9 cellular contexts compared by ENCODE assay signal in genomic region chr7:159000070-159000469, GRCh38.
"Had no signal": no experiment of that assay in that cellular context is flagged by ENCODE, and none has a peak within 500 bp of the region (broad histone marks: within the 10 kb centered on the region; RNA-seq: fewer than 3 reads in every experiment).

No MANE protein-coding gene starts in this region.

- H3K4me3 ChIP-seq: GM23248 had no signal

- H3K27ac ChIP-seq: GM23248, HL-60, KMS-11 had no signal

- DNase-seq: GM23248, GOT3, H9, HCEC 1CT, IMR-90, KBM-7 had no signal

- H2AFZ ChIP-seq: GM23248 had no signal

- FAIRE-seq: HepG2 had no signal

- H3K9ac ChIP-seq: GM23248, KMS-11 had no signal

- H3K4me2 ChIP-seq: KMS-11 had no signal
